Comparison of ENCODE assay signal across 20 cellular contexts in the genomic region with DNA sequence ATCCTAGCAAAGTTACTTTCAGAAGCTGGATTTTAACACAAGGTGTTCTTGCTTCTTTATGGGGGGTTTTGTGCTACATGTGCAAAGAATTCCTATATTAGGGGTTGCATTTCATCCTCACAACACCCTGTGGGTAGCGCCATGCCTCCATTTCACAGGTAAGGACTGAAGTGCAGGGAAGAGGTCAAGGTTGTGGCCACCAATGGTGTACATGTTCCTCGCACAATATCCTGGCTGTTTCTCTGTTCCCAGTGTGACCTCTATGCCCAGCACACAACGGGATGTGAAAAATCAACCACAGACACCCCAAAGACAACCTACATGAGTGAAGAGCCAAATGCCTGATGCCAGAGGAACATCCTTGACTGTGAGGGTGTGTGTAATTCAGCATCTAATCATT.
DNase-seq lines count a peak whose midpoint lies in the region; ATAC-seq, FAIRE-seq and TF ChIP-seq lines count a peak whose summit lies in the region.
"Had no signal": no experiment of that assay in that cellular context is flagged by ENCODE, and none has a peak within 500 bp of the region (broad histone marks: within the 10 kb centered on the region; RNA-seq: fewer than 3 reads in every experiment).

No MANE protein-coding gene starts in this region.

- DNase-seq in chondrocyte (ENCODE audit: low spot score) (peak; percentile 9), HepG2 (ENCODE audit: low spot score) (no peak), iPS-NIHi7 (ENCODE audit: extremely low spot score) (no peak), islet precursor cell (no peak)
- DNase-seq in activated T-helper 1 cell treated with anti-CD3 and anti-CD28 coated beads, Interleukin-12 subunit alpha, Interleukin-12 subunit beta, Interleukin-2, Interleukin-4 antibody, amounts not matched to agents 30 ng/mL and 10 ng/mL and 1 ng/mL, durations not matched to agents 14 hours and 24 hours and 36 hours (ENCODE audit: low spot score), result no peak
- DNase-seq: Caco-2; CD4-positive, CD25-positive, alpha-beta regulatory T cell; CD8-positive, alpha-beta T cell; DMS 273 treated with DMSO at 0.1 percent for 48 hours; DMS79; EL; GDM1; H9 had no signal

- no peak for TF ChIP-seq CTCF in chondrocyte (IDR thresholded peaks at IDR 0.05)
- TF ChIP-seq CTCF in HepG2 (CRISPR knock-in tag; IDR thresholded peaks at IDR 0.05), result 0 out of 2 replicates have a peak, but pooled peaks have one; percentile 9
- no peak for TF ChIP-seq CTCF in neutrophil (IDR thresholded peaks at IDR 0.05)

- H3K27ac Mint-ChIP-seq in chondrocyte (ENCODE audit: unreplicated experiment), result no peak overlapping the region
- no peak overlapping the region for H3K27ac Mint-ChIP-seq in activated T-helper 1 cell treated with anti-CD3 and anti-CD28 coated beads, Interleukin-12 subunit alpha, Interleukin-12 subunit beta, Interleukin-2, Interleukin-4 antibody, amounts not matched to agents 30 ng/mL and 10 ng/mL and 1 ng/mL, durations not matched to agents 14 hours and 24 hours and 36 hours
- H3K27ac Mint-ChIP-seq: CD4-positive, CD25-positive, alpha-beta regulatory T cell; CD8-positive, alpha-beta T cell; GM23338 had no signal

- intact Hi-C loops in HepG2 (cut with micrococcal nuclease; ENCODE audit: unreplicated experiment), result no loop called here
- intact Hi-C loops in activated T-helper 1 cell treated with anti-CD3 and anti-CD28 coated beads, Interleukin-12 subunit alpha, Interleukin-12 subunit beta, Interleukin-2, Interleukin-4 antibody, amounts not matched to agents 30 ng/mL and 10 ng/mL and 1 ng/mL, durations not matched to agents 14 hours and 24 hours and 36 hours (cut with micrococcal nuclease), result no loop called here

- TF ChIP-seq EP300 in HepG2 (IDR thresholded peaks at IDR 0.05; ENCODE audit: low read depth in 2 of 2, low read length in 2 of 2) (no peak), HepG2 (CRISPR knock-in tag; IDR thresholded peaks at IDR 0.05; ENCODE audit: borderline replicate concordance) (no peak)

- ATAC-seq in HepG2 (no peak), GM19035 (IDR thresholded peaks at IDR 0.05; ENCODE audit: unreplicated experiment) (no peak)
- ATAC-seq: CD8-positive, alpha-beta T cell; GM12878; GM23338; HCT116 had no signal

- H3K36me3 Mint-ChIP-seq in chondrocyte (ENCODE audit: low read depth), result peaks cover 48% of the 10 kb centered on the region
- H3K36me3 Mint-ChIP-seq in activated T-helper 1 cell treated with anti-CD3 and anti-CD28 coated beads, Interleukin-12 subunit alpha, Interleukin-12 subunit beta, Interleukin-2, Interleukin-4 antibody, amounts not matched to agents 30 ng/mL and 10 ng/mL and 1 ng/mL, durations not matched to agents 14 hours and 24 hours and 36 hours (ENCODE audit: low read depth), result no peaks in the 10 kb centered on the region
- H3K36me3 Mint-ChIP-seq: CD4-positive, CD25-positive, alpha-beta regulatory T cell; CD8-positive, alpha-beta T cell had no signal

- no peak overlapping the region for H2AFZ ChIP-seq in HepG2 (ENCODE audit: low read length)
- H2AFZ ChIP-seq: GM23338 had no signal

- H3K9me3 Mint-ChIP-seq in chondrocyte (ENCODE audit: low read depth), result peaks cover 4% of the 10 kb centered on the region
- H3K9me3 Mint-ChIP-seq in activated T-helper 1 cell treated with anti-CD3 and anti-CD28 coated beads, Interleukin-12 subunit alpha, Interleukin-12 subunit beta, Interleukin-2, Interleukin-4 antibody, amounts not matched to agents 30 ng/mL and 10 ng/mL and 1 ng/mL, durations not matched to agents 14 hours and 24 hours and 36 hours, result peaks cover 9% of the 10 kb centered on the region

- whole genome bisulfite sequencing in HepG2 (ENCODE audit: low lambda C conversion rate), result 80% methylated on average over 3 of the region's 3 CpGs

- H3K36me3 ChIP-seq in HepG2 (replicated peaks in 1 of 2; ENCODE audit: control insufficient read depth in 1 of 2, insufficient read depth in 2 of 2, low read length in 2 of 2) (peaks cover 31 to 79% of the 10 kb centered on the region in 2 experiments), neutrophil (peaks cover 98% of the 10 kb centered on the region)

- no peak for FAIRE-seq in HepG2 (lab: Jason Lieb, UNC)
- FAIRE-seq: D721Med, GM12878 had no signal

- POLR2A ChIA-PET in HepG2 (lab: Yijun Ruan, JAX), result no interaction called here

- BruUV-seq in HepG2 (replicated peaks; lab: Mats Ljungman, UMichigan), result no TSS peak

- TF ChIP-seq POLR2A in HepG2 (IDR thresholded peaks at IDR 0.05; ENCODE audit: insufficient read depth in 1 of 2, low read depth in 2 of 2, low read length in 2 of 2), result no peak

- TF ChIP-seq RAD21 in HepG2 (CRISPR knock-in tag; IDR thresholded peaks at IDR 0.05), result no peak

- H3K9me3 ChIP-seq in HepG2 (ENCODE audit: low read length), result peaks cover 13% of the 10 kb centered on the region
- no peaks in the 10 kb centered on the region for H3K9me3 ChIP-seq in neutrophil
- H3K9me3 ChIP-seq: Caco-2 had no signal

- H4K20me1 ChIP-seq in HepG2 (ENCODE audit: insufficient read depth, low read length), result peaks cover 13% of the 10 kb centered on the region

- in situ Hi-C loops in HepG2 (cut with HindIII; ENCODE audit: extremely low pct_ligation_motif_present, low pct_unique_long_range_greater_than_20kb), result no loop called here

- H3K4me3 Mint-ChIP-seq in chondrocyte (ENCODE audit: unreplicated experiment), result no peak overlapping the region
- H3K4me3 Mint-ChIP-seq in activated T-helper 1 cell treated with anti-CD3 and anti-CD28 coated beads, Interleukin-12 subunit alpha, Interleukin-12 subunit beta, Interleukin-2, Interleukin-4 antibody, amounts not matched to agents 30 ng/mL and 10 ng/mL and 1 ng/mL, durations not matched to agents 14 hours and 24 hours and 36 hours, result no peak overlapping the region
- H3K4me3 Mint-ChIP-seq: CD4-positive, CD25-positive, alpha-beta regulatory T cell; CD8-positive, alpha-beta T cell; GM23338; H9 had no signal

- no peak overlapping the region for H3K27ac ChIP-seq in HepG2 (ENCODE audit: extremely low read length, insufficient read depth, low read length)
- peak overlapping the region; percentile 39 for H3K27ac ChIP-seq in neutrophil
- H3K27ac ChIP-seq: C4-2B had no signal

- no peak overlapping the region for H3K4me3 ChIP-seq in HepG2 (replicated peaks in 1 of 3; ENCODE audit: insufficient read depth in 1 of 3, low read depth in 2 of 3, low read length in 3 of 3)
- no peak overlapping the region for H3K4me3 ChIP-seq in neutrophil (ENCODE audit: low read depth in 1 of 2, low read length in 1 of 2)
- H3K4me3 ChIP-seq: GM12878, GM23338 had no signal

- H3K4me1 Mint-ChIP-seq in chondrocyte (ENCODE audit: low read depth), result peaks cover 17% of the 10 kb centered on the region
- H3K4me1 Mint-ChIP-seq in activated T-helper 1 cell treated with anti-CD3 and anti-CD28 coated beads, Interleukin-12 subunit alpha, Interleukin-12 subunit beta, Interleukin-2, Interleukin-4 antibody, amounts not matched to agents 30 ng/mL and 10 ng/mL and 1 ng/mL, durations not matched to agents 14 hours and 24 hours and 36 hours (ENCODE audit: low read depth), result no peaks in the 10 kb centered on the region
- H3K4me1 Mint-ChIP-seq: CD4-positive, CD25-positive, alpha-beta regulatory T cell had no signal

- H3K27me3 Mint-ChIP-seq in chondrocyte (ENCODE audit: low read depth), result no peaks in the 10 kb centered on the region
- no peaks in the 10 kb centered on the region for H3K27me3 Mint-ChIP-seq in activated T-helper 1 cell treated with anti-CD3 and anti-CD28 coated beads, Interleukin-12 subunit alpha, Interleukin-12 subunit beta, Interleukin-2, Interleukin-4 antibody, amounts not matched to agents 30 ng/mL and 10 ng/mL and 1 ng/mL, durations not matched to agents 14 hours and 24 hours and 36 hours (ENCODE audit: insufficient read depth)

- H3K4me1 ChIP-seq in HepG2 (ENCODE audit: insufficient read depth, low read length) (no peaks in the 10 kb centered on the region), neutrophil (ENCODE audit: control insufficient read depth in 1 of 2, insufficient read depth in 1 of 2, low read depth in 1 of 2, low read length in 1 of 2) (peaks cover 19 to 32% of the 10 kb centered on the region in 2 experiments)
- H3K4me1 ChIP-seq: Caco-2 had no signal

- no peaks in the 10 kb centered on the region for H3K79me2 ChIP-seq in HepG2 (ENCODE audit: insufficient read depth, low read length)

- CTCF ChIA-PET in HepG2 (lab: Yijun Ruan, JAX; ENCODE audit: low intra/inter-chr PET ratio, low total read pairs), result no interaction called here

- no peak overlapping the region for H3K9ac ChIP-seq in HepG2 (ENCODE audit: insufficient read depth, low read depth, low read length)

- no peak overlapping the region for H3K4me2 ChIP-seq in HepG2 (ENCODE audit: low read depth, low read length)
- H3K4me2 ChIP-seq: GM23338 had no signal

- H3K27me3 ChIP-seq in HepG2 (ENCODE audit: control insufficient read depth in 1 of 2, insufficient read depth in 2 of 2, low read length in 2 of 2) (no peaks in the 10 kb centered on the region), neutrophil (no peaks in the 10 kb centered on the region)

TF ChIP-seq in HepG2, 621 proteins besides CTCF, POLR2A, EP300 and RAD21:
- TF ChIP-seq STAG1 (CRISPR knock-in tag; IDR thresholded peaks at IDR 0.05), result 0 out of 2 replicates have a peak, but pooled peaks have one; percentile 9
- TF ChIP-seq HOXD1 (CRISPR knock-in tag; IDR thresholded peaks at IDR 0.05), result no peak
- no peak for TF ChIP-seq ZBTB3 (CRISPR knock-in tag; IDR thresholded peaks at IDR 0.05; ENCODE audit: borderline replicate concordance, low read depth)
- TF ChIP-seq NR2F6 (IDR thresholded peaks at IDR 0.05), result 0 out of 2 replicates have a peak, but pooled peaks have one; percentile 28
- TF ChIP-seq NR2F6 (CRISPR knock-in tag; IDR thresholded peaks at IDR 0.05), result peak; percentile 60
